ENCODE assay signal across 3 cellular contexts in the genomic region with DNA sequence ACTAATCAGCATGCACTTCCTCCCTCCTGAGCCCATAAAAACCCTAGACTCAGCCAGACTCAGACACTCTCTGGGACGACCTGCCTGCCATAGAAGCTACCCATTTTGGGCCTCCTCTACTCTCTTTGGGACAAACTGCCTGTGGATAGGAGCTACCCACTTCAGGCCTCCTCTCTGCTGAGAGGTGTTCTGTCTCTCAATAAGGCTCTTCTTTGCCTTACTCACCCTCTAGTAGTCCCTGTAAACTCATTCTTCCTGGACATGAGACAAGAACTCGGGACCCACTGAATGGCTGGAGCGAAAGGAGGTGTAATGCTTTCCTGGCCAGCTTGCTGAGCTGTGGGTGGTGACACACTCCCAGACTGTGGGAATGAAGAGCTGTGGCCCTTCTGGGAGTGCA.
TF ChIP-seq lines count a peak whose summit lies in the region.

No MANE protein-coding gene starts in this region.

TF ChIP-seq in liver, 16 proteins besides CTCF, POLR2A, EP300 and RAD21:
- no peak for TF ChIP-seq EGR1 (IDR thresholded peaks at IDR 0.05; ENCODE audit: low read depth in 2 of 2)
- TF ChIP-seq NR2F2 (IDR thresholded peaks at IDR 0.05): no peak
- TF ChIP-seq, protein P1, sequence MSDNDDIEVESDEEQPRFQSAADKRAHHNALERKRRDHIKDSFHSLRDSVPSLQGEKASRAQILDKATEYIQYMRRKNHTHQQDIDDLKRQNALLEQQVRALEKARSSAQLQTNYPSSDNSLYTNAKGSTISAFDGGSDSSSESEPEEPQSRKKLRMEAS (IDR thresholded peaks at IDR 0.05): no peak
- TF ChIP-seq FOXA2 (IDR thresholded peaks at IDR 0.05): no peak
- TF ChIP-seq GABPA (IDR thresholded peaks at IDR 0.05 in 1 of 2, conservative IDR thresholded peaks at IDR 0.05 in 1 of 2): no peak
- TF ChIP-seq, protein P2, sequence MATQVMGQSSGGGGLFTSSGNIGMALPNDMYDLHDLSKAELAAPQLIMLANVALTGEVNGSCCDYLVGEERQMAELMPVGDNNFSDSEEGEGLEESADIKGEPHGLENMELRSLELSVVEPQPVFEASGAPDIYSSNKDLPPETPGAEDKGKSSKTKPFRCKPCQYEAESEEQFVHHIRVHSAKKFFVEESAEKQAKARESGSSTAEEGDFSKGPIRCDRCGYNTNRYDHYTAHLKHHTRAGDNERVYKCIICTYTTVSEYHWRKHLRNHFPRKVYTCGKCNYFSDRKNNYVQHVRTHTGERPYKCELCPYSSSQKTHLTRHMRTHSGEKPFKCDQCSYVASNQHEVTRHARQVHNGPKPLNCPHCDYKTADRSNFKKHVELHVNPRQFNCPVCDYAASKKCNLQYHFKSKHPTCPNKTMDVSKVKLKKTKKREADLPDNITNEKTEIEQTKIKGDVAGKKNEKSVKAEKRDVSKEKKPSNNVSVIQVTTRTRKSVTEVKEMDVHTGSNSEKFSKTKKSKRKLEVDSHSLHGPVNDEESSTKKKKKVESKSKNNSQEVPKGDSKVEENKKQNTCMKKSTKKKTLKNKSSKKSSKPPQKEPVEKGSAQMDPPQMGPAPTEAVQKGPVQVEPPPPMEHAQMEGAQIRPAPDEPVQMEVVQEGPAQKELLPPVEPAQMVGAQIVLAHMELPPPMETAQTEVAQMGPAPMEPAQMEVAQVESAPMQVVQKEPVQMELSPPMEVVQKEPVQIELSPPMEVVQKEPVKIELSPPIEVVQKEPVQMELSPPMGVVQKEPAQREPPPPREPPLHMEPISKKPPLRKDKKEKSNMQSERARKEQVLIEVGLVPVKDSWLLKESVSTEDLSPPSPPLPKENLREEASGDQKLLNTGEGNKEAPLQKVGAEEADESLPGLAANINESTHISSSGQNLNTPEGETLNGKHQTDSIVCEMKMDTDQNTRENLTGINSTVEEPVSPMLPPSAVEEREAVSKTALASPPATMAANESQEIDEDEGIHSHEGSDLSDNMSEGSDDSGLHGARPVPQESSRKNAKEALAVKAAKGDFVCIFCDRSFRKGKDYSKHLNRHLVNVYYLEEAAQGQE (IDR thresholded peaks at IDR 0.05): no peak

TF ChIP-seq in HepG2, 621 proteins besides CTCF, POLR2A, EP300 and RAD21 (continued from another document):
- TF ChIP-seq ZNF282 (IDR thresholded peaks at IDR 0.05; ENCODE audit: partially characterized antibody): no peak
- no peak for TF ChIP-seq GLI4 (CRISPR knock-in tag; IDR thresholded peaks at IDR 0.05; ENCODE audit: borderline replicate concordance)
- TF ChIP-seq DPF2 (CRISPR knock-in tag; IDR thresholded peaks at IDR 0.05; ENCODE audit: borderline replicate concordance, low read depth): no peak
- TF ChIP-seq RBAK (CRISPR knock-in tag; IDR thresholded peaks at IDR 0.05): no peak
- no peak for TF ChIP-seq RXRA (CRISPR knock-in tag; IDR thresholded peaks at IDR 0.05)
- no peak for TF ChIP-seq EHMT2 (IDR thresholded peaks at IDR 0.05; ENCODE audit: borderline replicate concordance, low read depth, low read length)
- TF ChIP-seq ZNF383 (CRISPR knock-in tag; IDR thresholded peaks at IDR 0.05; ENCODE audit: borderline replicate concordance): no peak
- TF ChIP-seq HNF4A (CRISPR knock-in tag; IDR thresholded peaks at IDR 0.05): no peak
- TF ChIP-seq ZBTB7A (CRISPR knock-in tag; IDR thresholded peaks at IDR 0.05): no peak
- TF ChIP-seq ZSCAN29 (CRISPR knock-in tag; conservative IDR thresholded peaks at IDR 0.05): no peak

TF ChIP-seq in GM12891, 5 proteins besides CTCF, POLR2A, EP300 and RAD21:
- TF ChIP-seq POU2F2 (IDR thresholded peaks at IDR 0.05; ENCODE audit: low read depth, low read length): no peak
- TF ChIP-seq SPI1 (IDR thresholded peaks at IDR 0.05; ENCODE audit: low read depth, low read length): no peak
- TF ChIP-seq POLR2AphosphoS5 (IDR thresholded peaks at IDR 0.05; ENCODE audit: low read depth, low read length): no peak
- TF ChIP-seq TAF1 (IDR thresholded peaks at IDR 0.05; ENCODE audit: low read depth, low read length): no peak
- TF ChIP-seq PAX5 (IDR thresholded peaks at IDR 0.05; ENCODE audit: insufficient read depth, low read length, severe bottlenecking): no peak
